8 cellular contexts compared by ENCODE assay signal in the genomic region with DNA sequence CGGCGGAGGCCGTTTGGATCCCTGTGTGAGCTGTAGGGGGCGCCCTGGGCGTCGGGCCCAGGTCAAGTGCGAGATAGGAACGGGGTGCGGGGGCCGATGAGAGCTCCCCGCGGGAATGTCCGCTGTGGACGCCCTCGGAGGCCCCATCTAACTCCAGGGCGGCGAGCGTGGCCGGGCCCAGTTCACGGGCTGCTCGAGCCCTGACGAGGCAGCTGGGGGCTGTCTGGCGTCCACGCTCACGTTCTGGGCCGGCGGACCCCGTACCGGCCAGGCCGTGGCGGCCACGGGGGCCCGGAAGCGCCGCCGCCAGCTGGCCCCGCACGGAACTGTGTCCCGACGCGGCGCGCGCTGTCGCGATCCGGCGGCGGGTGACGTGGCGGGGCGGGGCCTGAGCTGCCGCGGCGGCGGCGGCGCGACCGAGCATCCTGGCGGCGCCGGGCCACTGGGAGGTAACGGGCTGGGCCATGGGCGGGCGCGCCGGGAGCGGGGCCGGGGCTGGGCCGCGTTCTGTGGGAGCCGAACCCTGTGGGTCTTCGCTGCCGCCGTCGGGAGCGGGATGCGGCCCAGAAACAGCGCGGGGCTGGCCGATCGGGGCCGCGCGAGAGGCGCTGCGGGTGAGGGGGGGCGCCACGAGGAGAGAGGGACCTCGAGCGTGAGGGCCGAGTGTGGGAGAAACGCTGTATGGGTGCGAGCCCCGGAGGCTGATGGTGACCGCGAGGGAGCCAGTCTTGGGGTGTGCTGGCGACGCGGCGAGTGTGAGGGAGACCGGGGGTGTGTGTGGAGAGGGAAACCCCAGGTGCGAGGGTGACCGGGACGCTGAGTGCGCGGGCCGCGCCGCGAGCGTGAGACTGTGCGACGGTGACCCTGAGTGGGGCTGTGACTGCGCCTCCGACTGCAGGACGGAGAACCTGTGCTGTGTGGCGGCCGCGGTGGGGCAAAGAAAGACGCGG. TPM values are rescaled to one million over a fixed set of nuclear protein-coding genes. Genes with fewer than 3 reads are reported as not detected.
DNase-seq lines count a peak whose midpoint lies in the region; ATAC-seq, FAIRE-seq and TF ChIP-seq lines count a peak whose summit lies in the region.

A gene (plus strand): TSS at position 399 of the 950 bp plus-strand sequence. CDS start 10,201 bp downstream, outside the sequence.

- TF ChIP-seq EP300 in A549 (IDR thresholded peaks at IDR 0.05) (no peak; a peak in 1 of 5 replicates), H1 (IDR thresholded peaks at IDR 0.05; ENCODE audit: borderline replicate concordance in 1 of 2, low read depth in 2 of 2, low read length in 2 of 2) (no peak)

- H3K14ac ChIP-seq in H1 (ENCODE audit: insufficient read length): no peak within 1 kb of the TSS

- peak within 1 kb of the TSS; percentile 81 for H3K18ac ChIP-seq in H1 (ENCODE audit: extremely low read depth, low read length)

- no peak within 1 kb of the TSS for H2BK12ac ChIP-seq in H1 (ENCODE audit: low read depth, low read length)

- CTCF ChIA-PET in A549 (lab: Yijun Ruan, JAX) (interaction anchor here (0.6 to 8.1 kb wide), 27 partner anchors 11 to 772 kb away, joined by 3 to 335 read pairs (median 7); a partner anchor contains a TSS), H1 (lab: Charles Lee; ENCODE audit: partially characterized antibody) (interaction anchor here (0.5 to 9.0 kb wide), 32 partner anchors 8 to 1021 kb away, joined by 3 to 233 read pairs (median 4); a partner anchor contains a TSS)
- CTCF ChIA-PET in activated CD8-positive, alpha-beta memory T cell treated with anti-CD3 and anti-CD28 coated beads for 36 hours (lab: Charles Lee): interaction anchor here (0.8 to 8.9 kb wide), 27 partner anchors 9 to 964 kb away, joined by 3 to 160 read pairs (median 6); a partner anchor contains a TSS

- no peaks in the 10 kb centered on the region for H3K9me3 ChIP-seq in A549
- no peaks in the 10 kb centered on the region for H3K9me3 ChIP-seq in H1 (ENCODE audit: insufficient read depth in 2 of 2, low read depth in 1 of 2, low read length in 1 of 2)

- ATAC-seq in A549: peak; percentile 72 to 73
- peak; percentile 68 for ATAC-seq in GM18505 (IDR thresholded peaks at IDR 0.05; ENCODE audit: unreplicated experiment)
- peak; percentile 53 for ATAC-seq in HG02981 (IDR thresholded peaks at IDR 0.05; ENCODE audit: unreplicated experiment)

- peaks cover 0 to 11% (median 1%) of the 10 kb centered on the region in 4 experiments; a peak in 3 of 7 replicates for H3K27me3 ChIP-seq in H1 (replicated peaks in 1 of 4; ENCODE audit: control insufficient read depth in 3 of 4, extremely low read depth in 1 of 4, insufficient read depth in 3 of 4, low read length in 3 of 4)

- peak within 1 kb of the TSS; percentile 84 for H3K4me2 ChIP-seq in A549
- peak within 1 kb of the TSS; percentile 84 to 90 for H3K4me2 ChIP-seq in H1 (ENCODE audit: insufficient read depth in 1 of 2, low read depth in 2 of 2, low read length in 2 of 2)

- peak within 1 kb of the TSS; percentile 85 for H3K4me3 ChIP-seq in A549
- peak within 1 kb of the TSS; percentile 78 to 97 (median 84) for H3K4me3 ChIP-seq in H1 (ENCODE audit: extremely low read depth in 1 of 4, insufficient read depth in 2 of 4, low read depth in 3 of 4, low read length in 4 of 4)

- peak within 1 kb of the TSS; percentile 88 for H3K4ac ChIP-seq in H1 (replicated peaks; ENCODE audit: insufficient read length, low read depth, low read length)

- peaks cover 41% of the 10 kb centered on the region for H3K4me1 ChIP-seq in A549
- peaks cover 0 to 3% (median 2%) of the 10 kb centered on the region in 4 experiments; a peak in 5 of 7 replicates for H3K4me1 ChIP-seq in H1 (replicated peaks in 1 of 4; ENCODE audit: control insufficient read depth in 3 of 4, insufficient read depth in 4 of 4, low read length in 3 of 4)

- H2AK5ac ChIP-seq in H1 (ENCODE audit: low read depth, low read length): no peak within 1 kb of the TSS

- FAIRE-seq in A549 (lab: Jason Lieb, UNC) (no peak), H1 (lab: Jason Lieb, UNC) (no peak)

- TF ChIP-seq RAD21 in A549 (conservative IDR thresholded peaks at IDR 0.05 in 1 of 2, IDR thresholded peaks at IDR 0.05 in 1 of 2) (peak; percentile 14 to 40; a peak in 2 of 5 replicates), H1 (IDR thresholded peaks at IDR 0.05 in 1 of 2, conservative IDR thresholded peaks at IDR 0.05 in 1 of 2; ENCODE audit: low read depth in 2 of 2, low read length in 2 of 2) (peak in 1 of 2 experiments; percentile 41; a peak in 2 of 4 replicates)

- H3K27ac ChIP-seq in A549 (peak within 1 kb of the TSS; percentile 94 to 97), H1 (ENCODE audit: low read depth, low read length) (no peak within 1 kb of the TSS)

- H4K8ac ChIP-seq in H1 (ENCODE audit: extremely low read depth, insufficient read depth, low read length): peak within 1 kb of the TSS; percentile 87

- peak within 1 kb of the TSS; percentile 95 for H2BK15ac ChIP-seq in H1 (ENCODE audit: low read length)

- WGBS in A549 (ENCODE audit: missing lambda C conversion rate): 3% methylated on average over 22 of the region's 123 CpGs
- 4% methylated on average over 71 of the region's 123 CpGs; no CpG with 5 or more reads in 1 of the 2 experiments for WGBS in H1 (ENCODE audit: extremely low coverage in 1 of 2, insufficient coverage in 1 of 2, insufficient read length in 1 of 2, insufficient replicate concordance in 2 of 2, low coverage in 1 of 2, low lambda C conversion rate in 2 of 2, missing lambda C conversion rate in 1 of 2), 2 experiments

- H2AFZ ChIP-seq in H1 (ENCODE audit: low read length): peak within 1 kb of the TSS; percentile 65; the same call in 1 of the 2 replicates

- peak; percentile 81 for TF ChIP-seq CTCF in A549 (IDR thresholded peaks at IDR 0.05)
- peak; percentile 61 to 69 (median 69) for TF ChIP-seq CTCF in H1 (IDR thresholded peaks at IDR 0.05; ENCODE audit: control extremely low read depth in 1 of 3, insufficient read depth in 1 of 3, low read depth in 1 of 3, low read length in 3 of 3)

- peaks cover 10% of the 10 kb centered on the region; the same call in 1 of the 2 replicates for H3K23me2 ChIP-seq in H1 (ENCODE audit: low read depth, low read length)

- H3K36me3 ChIP-seq in H1 (ENCODE audit: control insufficient read depth in 2 of 4, insufficient read depth in 4 of 4, low read length in 3 of 4): peaks cover 0 to 2% (median under 1%) of the 10 kb centered on the region in 4 experiments; a peak in 4 of 8 replicates

- H2BK120ac ChIP-seq in H1 (replicated peaks; ENCODE audit: low read depth, low read length): no peak within 1 kb of the TSS

- no peak within 1 kb of the TSS for H3K23ac ChIP-seq in H1 (ENCODE audit: insufficient read length)

- peaks cover 0 to 17% of the 10 kb centered on the region in 2 experiments; a peak in 3 of 4 replicates for H3K79me2 ChIP-seq in H1 (ENCODE audit: control insufficient read depth in 1 of 2, insufficient read depth in 2 of 2, low read length in 2 of 2)

- peaks cover 2% of the 10 kb centered on the region for H3K79me1 ChIP-seq in H1 (ENCODE audit: low read depth, low read length)

- no peaks in the 10 kb centered on the region for H4K20me1 ChIP-seq in H1 (replicated peaks in 1 of 2; ENCODE audit: control insufficient read depth in 1 of 2, insufficient read depth in 2 of 2, low read length in 2 of 2)

- DNase-seq in A549 (ENCODE audit: low read depth in 1 of 2, low spot score in 1 of 2): peak; percentile 84 to 94
- peak; percentile 14 for DNase-seq in NCI-H526 treated with DMSO at 0.1 percent for 48 hours (lab: John Stamatoyannopoulos, UW)
- peak in 1 of 2 experiments; percentile 86 for DNase-seq in H1 (ENCODE audit: low read depth in 1 of 2, low spot score in 2 of 2)
- peak; percentile 93 for DNase-seq in mesenteric fat pad (ENCODE audit: low spot score)
- peak; percentile 66 for DNase-seq in stimulated activated CD8-positive, alpha-beta memory T cell treated with anti-CD3 and anti-CD28 coated beads, Interleukin-15, amount 100 ng/mL, for 24 hours (ENCODE audit: low read depth)

- H4K5ac ChIP-seq in H1 (ENCODE audit: insufficient read length, low read depth, low read length): no peak within 1 kb of the TSS

- TF ChIP-seq POLR2A in A549 (IDR thresholded peaks at IDR 0.05; ENCODE audit: low read length): peak; percentile 79
- TF ChIP-seq POLR2A in GM18505 (IDR thresholded peaks at IDR 0.05; ENCODE audit: borderline replicate concordance, extremely low read depth, insufficient read depth, insufficient read length): peak; percentile 54
- TF ChIP-seq POLR2A in H1 (IDR thresholded peaks at IDR 0.05; ENCODE audit: control extremely low read depth in 1 of 2, low read depth in 2 of 2, low read length in 2 of 2): no peak; a peak in 1 of 3 replicates

- H2BK20ac ChIP-seq in H1 (ENCODE audit: low read length): no peak within 1 kb of the TSS

- H4K91ac ChIP-seq in H1 (replicated peaks; ENCODE audit: insufficient read length, low read length): peak within 1 kb of the TSS; percentile 71

- peak within 1 kb of the TSS; percentile 64 to 75 (median 68) for H3K9ac ChIP-seq in H1 (replicated peaks in 1 of 4; ENCODE audit: extremely low read depth in 1 of 4, low read depth in 3 of 4, low read length in 3 of 4)

- peak within 1 kb of the TSS; percentile 74 for H3K56ac ChIP-seq in H1 (replicated peaks; ENCODE audit: insufficient read length, low read depth, low read length)

- H2BK5ac ChIP-seq in H1 (ENCODE audit: low read depth, low read length): peak within 1 kb of the TSS; percentile 48; the same call in 1 of the 2 replicates

- POLR2A ChIA-PET in A549 (lab: Yijun Ruan, JAX) (interaction anchor here (0.6 to 2.7 kb wide), 25 partner anchors 8 to 865 kb away, joined by 3 to 47 read pairs (median 4); a partner anchor contains a TSS), H1 (lab: Charles Lee; ENCODE audit: partially characterized antibody) (interaction anchor here (0.6 to 3.0 kb wide), 12 partner anchors 8 to 97 kb away, joined by 3 to 22 read pairs (median 6); a partner anchor contains a TSS)
- POLR2A ChIA-PET in activated CD8-positive, alpha-beta memory T cell treated with anti-CD3 and anti-CD28 coated beads for 36 hours (lab: Charles Lee): interaction anchor here (0.6 to 2.1 kb wide), 16 partner anchors 9 to 179 kb away, joined by 3 to 21 read pairs (median 4); a partner anchor contains a TSS

RNA-seq across cellular contexts. Expression of the gene that starts here (rescaled TPM):
- 32.9 and 45.3 TPM in 2 replicates for polyA plus RNA-seq in A549 (2011; rRNA removed)
- polyA plus RNA-seq in A549 (2012; cell fraction: cytosol; rRNA removed): 20.8 and 31.4 TPM in 2 replicates
- 81.4 and 119 TPM in 2 replicates for polyA plus RNA-seq in A549 (2012; cell fraction: nucleus; rRNA removed)
- polyA plus RNA-seq in A549 (2017; fragmentation: RNase III; extraction: RNeasy Plus Mini Kit Qiagen cat#74134 plus additional on column Dnase treatment): 29.1 to 35.9 TPM (median 31.1 TPM) in 3 replicates
- polyA minus RNA-seq in A549 (2011; rRNA and poly(A)+ RNA removed): 72.8 and 105 TPM in 2 replicates
- total RNA-seq in activated CD8-positive, alpha-beta memory T cell treated with anti-CD3 and anti-CD28 coated beads for 36 hours: 10 to 100 TPM; 99.2 to 99.4 TPM
- total RNA-seq in H1 (2021; fragmentation: NEBNext Ultra II Directional; extraction: Animal tissue kit (Norgen Biotek cat#: 25700)): 29.2 and 37.8 TPM in 2 replicates
- 28.0 and 34.7 TPM in 2 replicates for polyA plus RNA-seq in H1 (2011; rRNA removed)
- polyA plus RNA-seq in H1 (2011; cell fraction: cytosol; rRNA removed): 17.7 TPM
- 73.9 TPM for polyA plus RNA-seq in H1 (2011; cell fraction: nucleus; rRNA removed)
- polyA plus RNA-seq in H1 (2012, experiment 1 of 2): 11.9 to 18.2 TPM (median 14.7 TPM) in 4 replicates
- 6.2 TPM for polyA plus RNA-seq in H1 (2012, experiment 2 of 2)
- polyA plus RNA-seq in H1 (2013, experiment 1 of 2): 26.6 TPM
- 28.4 TPM for polyA plus RNA-seq in H1 (2013, experiment 2 of 2)
- polyA minus RNA-seq in H1 (2011; rRNA and poly(A)+ RNA removed): 49.7 and 81.3 TPM in 2 replicates
- 12.5 TPM for polyA minus RNA-seq in H1 (2011; cell fraction: cytosol; rRNA and poly(A)+ RNA removed)
- 25.6 TPM for polyA minus RNA-seq in H1 (2011; cell fraction: nucleus; rRNA and poly(A)+ RNA removed)
- 264 TPM for total RNA-seq in mesenteric fat pad

Comparison
In these comparisons a context has a peak if more than half of its experiments do, and no peak if none do; other contexts are left out.
1. POLR2A ChIP-seq: peak in A549 (single experiment) and GM18505 (single experiment); none in H1 (0 of 2).
2. Peak in every context shown above with its lines, with median percentiles within 50 percentile points of each other: ATAC-seq.